14 cellular contexts compared by ENCODE assay signal in genomic region chr12:124379379-124379937, GRCh38.
A peak's percentile ranks its signal among the peaks of the same experiment; 100 is the strongest.
DNase-seq lines count a peak whose midpoint lies in the region; ATAC-seq and TF ChIP-seq lines count a peak whose summit lies in the region.
"Had no signal": no experiment of that assay in that cellular context is flagged by ENCODE, and none has a peak within 500 bp of the region (broad histone marks: within the 10 kb centered on the region; RNA-seq: fewer than 3 reads in every experiment).

No MANE protein-coding gene starts in this region.

- H3K4me2 ChIP-seq in GM23248 (ENCODE audit: unreplicated experiment): peak overlapping the region; percentile 59

- no peak overlapping the region for H3K4me3 Mint-ChIP-seq in brain
- H3K4me3 Mint-ChIP-seq: CD4-positive, CD25-positive, alpha-beta regulatory T cell had no signal

- H3F3A ChIP-seq in GM23248 (ENCODE audit: insufficient read depth): peaks cover 69% of the 10 kb centered on the region

- H3K4me3 ChIP-seq in GM23248 (no peak overlapping the region), right lobe of liver (no peak overlapping the region), skin epidermis (no peak overlapping the region)

- H3K27me3 ChIP-seq in GM23248 (replicated peaks; ENCODE audit: insufficient read depth) (no peaks in the 10 kb centered on the region), right lobe of liver (no peaks in the 10 kb centered on the region)

- intact Hi-C loops in right lobe of liver (cut with DNase I): loop anchor here in 1 of 2 donors (10.0 kb wide), 1 partner anchor 375 kb away; no protein-coding TSS in a partner anchor

- in situ Hi-C loops in GM23248 (cut with MboI) (no loop called here), G401 (cut with HindIII; ENCODE audit: low sequenced_read_pairs) (no loop called here)

- H3K27ac Mint-ChIP-seq in brain: peak overlapping the region; percentile 67 to 96 (median 89)

- no peaks in the 10 kb centered on the region for H4K20me1 ChIP-seq in GM23248 (ENCODE audit: insufficient read depth)

- DNase-seq in GM23248 (no peak), right lobe of liver (no peak), G401 (ENCODE audit: low spot score) (no peak)
- DNase-seq: activated CD8-positive, alpha-beta memory T cell treated with anti-CD3 and anti-CD28 coated beads, Interleukin-2, amount 50 U/mL, for 4 hours; CD4-positive, CD25-positive, alpha-beta regulatory T cell; NCI-H1694 treated with DMSO at 0.1 percent for 48 hours; stimulated activated naive CD8-positive, alpha-beta T cell treated with anti-CD3 and anti-CD28 coated beads, Interleukin-15, Interleukin-2, amounts not matched to agents 100 U/mL and 50 U/mL, for 24 hours; T-helper 9 cell had no signal

- ATAC-seq in right lobe of liver (no peak), HG02870 (IDR thresholded peaks at IDR 0.05; ENCODE audit: unreplicated experiment) (no peak), GM18519 (IDR thresholded peaks at IDR 0.05; ENCODE audit: low FRiP score, unreplicated experiment) (no peak), HG03196 (IDR thresholded peaks at IDR 0.05; ENCODE audit: unreplicated experiment) (no peak)
- ATAC-seq: stimulated activated naive CD8-positive, alpha-beta T cell treated with anti-CD3 and anti-CD28 coated beads, Interleukin-15, Interleukin-2, amounts not matched to agents 100 U/mL and 50 U/mL, for 24 hours had no signal

- peaks cover 17% of the 10 kb centered on the region for H3K36me3 Mint-ChIP-seq in brain

- H3K79me2 ChIP-seq in GM23248 (ENCODE audit: insufficient read depth): peaks cover 88% of the 10 kb centered on the region

- peak overlapping the region; percentile 77 for H3K9ac ChIP-seq in GM23248

- no peaks in the 10 kb centered on the region for H3K9me3 Mint-ChIP-seq in brain
- H3K9me3 Mint-ChIP-seq: CD4-positive, CD25-positive, alpha-beta regulatory T cell; IgD-negative memory B cell had no signal

- H3K36me3 ChIP-seq in GM23248 (ENCODE audit: low read depth): peaks cover 42% of the 10 kb centered on the region; the same call in 1 of the 2 replicates
- H3K36me3 ChIP-seq in right lobe of liver: peaks cover 0 to 13% (median 4%) of the 10 kb centered on the region in 4 donors

- no peaks in the 10 kb centered on the region for H3K9me2 ChIP-seq in GM23248 (ENCODE audit: insufficient read depth)

- H3K4me1 ChIP-seq in GM23248 (ENCODE audit: insufficient read depth) (peaks cover 41% of the 10 kb centered on the region), right lobe of liver (peaks cover 0 to 30% (median 17%) of the 10 kb centered on the region in 4 donors)

- no peak overlapping the region for H2AFZ ChIP-seq in GM23248

- no peak for TF ChIP-seq POLR2A in right lobe of liver (IDR thresholded peaks at IDR 0.05)

- H3K27me3 Mint-ChIP-seq in brain: no peaks in the 10 kb centered on the region
- H3K27me3 Mint-ChIP-seq: CD4-positive, CD25-positive, alpha-beta regulatory T cell; IgD-negative memory B cell had no signal

- TF ChIP-seq CTCF in brain (conservative IDR thresholded peaks at IDR 0.05) (no peak), right lobe of liver (IDR thresholded peaks at IDR 0.05) (no peak)

- H3K27ac ChIP-seq in GM23248: peak overlapping the region; percentile 94
- H3K27ac ChIP-seq in right lobe of liver: peak overlapping the region in 2 of 3 donors; percentile 47 to 77
- peak overlapping the region in 19 of 21 experiments; percentile 31 to 83 (median 74) for H3K27ac ChIP-seq in skin epidermis

- WGBS in GM23248 (ENCODE audit: low coverage in 1 of 2, low lambda C conversion rate in 2 of 2, missing lambda C conversion rate in 2 of 2), 2 experiments: 35 to 43% methylated on average over 16 to 17 of the region's 17 CpGs
- 87% methylated on average over 12 of the region's 17 CpGs for WGBS in right lobe of liver (ENCODE audit: insufficient coverage, low coverage, low lambda C conversion rate, missing lambda C conversion rate)

- H3K4me1 Mint-ChIP-seq in brain: peaks cover 26% of the 10 kb centered on the region

- H3K9me3 ChIP-seq in GM23248 (ENCODE audit: low read depth) (no peaks in the 10 kb centered on the region), right lobe of liver (no peaks in the 10 kb centered on the region)
